11 cellular contexts compared by ENCODE assay signal in genomic region chr4:123017636-123018390, GRCh38.
DNase-seq lines count a peak whose midpoint lies in the region; TF ChIP-seq lines count a peak whose summit lies in the region.
"Had no signal": no experiment of that assay in that cellular context is flagged by ENCODE, and none has a peak within 500 bp of the region (broad histone marks: within the 10 kb centered on the region; RNA-seq: fewer than 3 reads in every experiment).

No MANE protein-coding gene starts in this region.

- no peaks in the 10 kb centered on the region for H3K27me3 ChIP-seq in adipocyte (replicated peaks; ENCODE audit: control insufficient read depth, insufficient read depth, low read length)

- H3K9ac ChIP-seq in adipocyte (ENCODE audit: low read length): peak overlapping the region; percentile 42

- peaks cover 19% of the 10 kb centered on the region for H3K4me1 ChIP-seq in adipocyte (ENCODE audit: control insufficient read depth, insufficient read depth, low read length)

- no peaks in the 10 kb centered on the region for H3K36me3 ChIP-seq in adipocyte (ENCODE audit: control insufficient read depth, insufficient read depth, low read length, severe bottlenecking)

- DNase-seq in GM04504 (ENCODE audit: low read depth) (peak; percentile 45), adipocyte (ENCODE audit: low read depth) (peak; percentile 76), fibroblast of villous mesenchyme (ENCODE audit: low read depth) (peak; percentile 16), stromal cell of bone marrow (ENCODE audit: low read depth) (peak; percentile 51), D341Med (ENCODE audit: low spot score) (no peak)
- DNase-seq in activated CD4-positive, alpha-beta T cell treated with anti-CD3 and anti-CD28 coated beads for 1 hour: no peak
- no peak for DNase-seq in central memory CD4-positive, alpha-beta T cell
- DNase-seq: endodermal cell, NCI-H2029, T-helper 9 cell had no signal

- H3K9me3 ChIP-seq in adipocyte (ENCODE audit: control insufficient read depth, low read length): no peaks in the 10 kb centered on the region

- peak overlapping the region; percentile 45 for H3K4me3 ChIP-seq in adipocyte (ENCODE audit: low read length)
- H3K4me3 ChIP-seq in fibroblast of villous mesenchyme (ENCODE audit: low read depth, low read length): no peak overlapping the region
- H3K4me3 ChIP-seq: K562 had no signal

- no peak for TF ChIP-seq CTCF in fibroblast of villous mesenchyme (IDR thresholded peaks at IDR 0.05; ENCODE audit: insufficient read depth, low read depth, low read length)

Comparison
In these comparisons a context has a peak if more than half of its experiments do, and no peak if none do; other contexts are left out.
1. DNase-seq: peak in GM04504 (single experiment), adipocyte (single experiment), fibroblast of villous mesenchyme (single experiment) and stromal cell of bone marrow (single experiment); none in D341Med (single experiment), activated CD4-positive, alpha-beta T cell treated with anti-CD3 and anti-CD28 coated beads for 1 hour (single experiment) and central memory CD4-positive, alpha-beta T cell (single experiment).